Comparison of ENCODE assay signal across 1 cellular context in the genomic region with DNA sequence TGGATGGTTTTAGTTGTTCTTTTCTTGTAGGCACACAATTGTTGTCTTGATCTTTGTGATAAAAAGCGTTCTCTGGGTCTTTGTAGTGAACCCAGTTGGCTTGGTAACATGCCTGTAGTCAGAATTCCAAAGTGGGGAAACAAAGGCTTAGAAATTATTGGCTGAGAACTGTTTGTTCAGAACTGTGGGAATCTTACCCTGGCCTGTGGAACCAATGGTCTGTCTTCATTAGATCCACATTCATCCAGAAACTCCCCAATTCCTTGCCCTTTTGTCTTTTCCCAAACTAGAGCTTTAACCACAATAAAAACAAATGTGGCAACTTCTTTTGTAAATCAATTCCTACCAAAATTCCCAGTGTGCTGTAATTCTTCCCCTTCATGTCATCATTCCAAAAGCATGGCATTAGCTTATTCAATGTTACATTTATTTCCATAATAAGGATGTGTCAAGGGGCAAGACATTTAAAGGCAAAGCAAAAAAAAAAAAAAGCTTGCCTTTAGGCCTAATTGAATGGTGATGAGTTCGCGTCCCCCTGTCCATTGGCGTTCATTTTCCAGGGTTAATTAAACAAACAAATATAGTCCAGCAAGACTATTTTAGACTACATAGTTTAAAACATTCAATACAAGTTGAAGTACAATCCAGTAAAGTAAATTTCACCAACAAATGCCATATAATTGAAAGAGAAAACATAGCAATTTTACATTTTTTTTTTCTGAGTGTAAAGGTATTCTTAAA.
TF ChIP-seq lines count a peak whose summit lies in the region.

No MANE protein-coding gene starts in this region.

TF ChIP-seq in WTC11, 78 proteins besides CTCF, POLR2A, EP300 and RAD21 (continued from another document):
- TF ChIP-seq, protein P1, sequence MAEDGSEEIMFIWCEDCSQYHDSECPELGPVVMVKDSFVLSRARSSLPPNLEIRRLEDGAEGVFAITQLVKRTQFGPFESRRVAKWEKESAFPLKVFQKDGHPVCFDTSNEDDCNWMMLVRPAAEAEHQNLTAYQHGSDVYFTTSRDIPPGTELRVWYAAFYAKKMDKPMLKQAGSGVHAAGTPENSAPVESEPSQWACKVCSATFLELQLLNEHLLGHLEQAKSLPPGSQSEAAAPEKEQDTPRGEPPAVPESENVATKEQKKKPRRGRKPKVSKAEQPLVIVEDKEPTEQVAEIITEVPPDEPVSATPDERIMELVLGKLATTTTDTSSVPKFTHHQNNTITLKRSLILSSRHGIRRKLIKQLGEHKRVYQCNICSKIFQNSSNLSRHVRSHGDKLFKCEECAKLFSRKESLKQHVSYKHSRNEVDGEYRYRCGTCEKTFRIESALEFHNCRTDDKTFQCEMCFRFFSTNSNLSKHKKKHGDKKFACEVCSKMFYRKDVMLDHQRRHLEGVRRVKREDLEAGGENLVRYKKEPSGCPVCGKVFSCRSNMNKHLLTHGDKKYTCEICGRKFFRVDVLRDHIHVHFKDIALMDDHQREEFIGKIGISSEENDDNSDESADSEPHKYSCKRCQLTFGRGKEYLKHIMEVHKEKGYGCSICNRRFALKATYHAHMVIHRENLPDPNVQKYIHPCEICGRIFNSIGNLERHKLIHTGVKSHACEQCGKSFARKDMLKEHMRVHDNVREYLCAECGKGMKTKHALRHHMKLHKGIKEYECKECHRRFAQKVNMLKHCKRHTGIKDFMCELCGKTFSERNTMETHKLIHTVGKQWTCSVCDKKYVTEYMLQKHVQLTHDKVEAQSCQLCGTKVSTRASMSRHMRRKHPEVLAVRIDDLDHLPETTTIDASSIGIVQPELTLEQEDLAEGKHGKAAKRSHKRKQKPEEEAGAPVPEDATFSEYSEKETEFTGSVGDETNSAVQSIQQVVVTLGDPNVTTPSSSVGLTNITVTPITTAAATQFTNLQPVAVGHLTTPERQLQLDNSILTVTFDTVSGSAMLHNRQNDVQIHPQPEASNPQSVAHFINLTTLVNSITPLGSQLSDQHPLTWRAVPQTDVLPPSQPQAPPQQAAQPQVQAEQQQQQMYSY (CRISPR knock-in tag; IDR thresholded peaks at IDR 0.05) = no peak
- TF ChIP-seq SP1 (CRISPR knock-in tag; conservative IDR thresholded peaks at IDR 0.05) (no peak), NFYB (CRISPR knock-in tag; conservative IDR thresholded peaks at IDR 0.05; ENCODE audit: low read depth) (no peak), EMX1 (CRISPR knock-in tag; IDR thresholded peaks at IDR 0.05) (no peak), GABPB1 (CRISPR knock-in tag; IDR thresholded peaks at IDR 0.05) (no peak), ZNF416 (CRISPR knock-in tag; IDR thresholded peaks at IDR 0.05) (no peak)
- TF ChIP-seq, protein P2, sequence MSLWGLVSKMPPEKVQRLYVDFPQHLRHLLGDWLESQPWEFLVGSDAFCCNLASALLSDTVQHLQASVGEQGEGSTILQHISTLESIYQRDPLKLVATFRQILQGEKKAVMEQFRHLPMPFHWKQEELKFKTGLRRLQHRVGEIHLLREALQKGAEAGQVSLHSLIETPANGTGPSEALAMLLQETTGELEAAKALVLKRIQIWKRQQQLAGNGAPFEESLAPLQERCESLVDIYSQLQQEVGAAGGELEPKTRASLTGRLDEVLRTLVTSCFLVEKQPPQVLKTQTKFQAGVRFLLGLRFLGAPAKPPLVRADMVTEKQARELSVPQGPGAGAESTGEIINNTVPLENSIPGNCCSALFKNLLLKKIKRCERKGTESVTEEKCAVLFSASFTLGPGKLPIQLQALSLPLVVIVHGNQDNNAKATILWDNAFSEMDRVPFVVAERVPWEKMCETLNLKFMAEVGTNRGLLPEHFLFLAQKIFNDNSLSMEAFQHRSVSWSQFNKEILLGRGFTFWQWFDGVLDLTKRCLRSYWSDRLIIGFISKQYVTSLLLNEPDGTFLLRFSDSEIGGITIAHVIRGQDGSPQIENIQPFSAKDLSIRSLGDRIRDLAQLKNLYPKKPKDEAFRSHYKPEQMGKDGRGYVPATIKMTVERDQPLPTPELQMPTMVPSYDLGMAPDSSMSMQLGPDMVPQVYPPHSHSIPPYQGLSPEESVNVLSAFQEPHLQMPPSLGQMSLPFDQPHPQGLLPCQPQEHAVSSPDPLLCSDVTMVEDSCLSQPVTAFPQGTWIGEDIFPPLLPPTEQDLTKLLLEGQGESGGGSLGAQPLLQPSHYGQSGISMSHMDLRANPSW (CRISPR knock-in tag; conservative IDR thresholded peaks at IDR 0.05; ENCODE audit: low read depth) = no peak
- TF ChIP-seq, protein P3, sequence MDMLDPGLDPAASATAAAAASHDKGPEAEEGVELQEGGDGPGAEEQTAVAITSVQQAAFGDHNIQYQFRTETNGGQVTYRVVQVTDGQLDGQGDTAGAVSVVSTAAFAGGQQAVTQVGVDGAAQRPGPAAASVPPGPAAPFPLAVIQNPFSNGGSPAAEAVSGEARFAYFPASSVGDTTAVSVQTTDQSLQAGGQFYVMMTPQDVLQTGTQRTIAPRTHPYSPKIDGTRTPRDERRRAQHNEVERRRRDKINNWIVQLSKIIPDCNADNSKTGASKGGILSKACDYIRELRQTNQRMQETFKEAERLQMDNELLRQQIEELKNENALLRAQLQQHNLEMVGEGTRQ (CRISPR knock-in tag; IDR thresholded peaks at IDR 0.05) = no peak
